23 cellular contexts compared by ENCODE assay signal in the genomic region with DNA sequence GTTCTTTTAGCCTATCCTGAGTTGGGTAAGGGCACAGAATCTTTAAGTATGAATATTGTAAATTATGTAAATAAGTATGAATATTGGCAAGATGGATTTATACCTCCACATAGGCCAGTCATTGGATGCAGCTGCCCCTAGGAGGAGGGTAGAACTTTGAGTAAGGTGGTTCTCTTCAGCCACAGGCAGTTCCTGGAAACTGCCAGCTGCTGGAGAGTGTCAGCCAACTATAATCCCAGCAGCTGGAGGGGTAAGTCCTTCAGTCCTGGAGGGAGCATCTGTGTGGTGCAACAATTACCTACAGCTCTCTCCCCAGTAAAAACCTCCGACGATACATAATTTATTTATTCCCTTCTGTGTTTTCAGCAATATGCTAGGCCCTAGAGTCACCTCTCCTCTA.
"Had no signal": no experiment of that assay in that cellular context is flagged by ENCODE, and none has a peak within 500 bp of the region (broad histone marks: within the 10 kb centered on the region; RNA-seq: fewer than 3 reads in every experiment).

No MANE protein-coding gene starts in this region.

- H2AFZ ChIP-seq: PC-9 had no signal

- DNase-seq: activated CD4-positive, alpha-beta memory T cell treated with anti-CD3 and anti-CD28 coated beads for 36 hours; activated CD4-positive, alpha-beta T cell treated with anti-CD3 and anti-CD28 coated beads for 4 hours; activated CD4-positive, alpha-beta T cell treated with anti-CD3 and anti-CD28 coated beads, Interleukin-2, amount 50 U/mL, for 1 hour; activated CD8-positive, alpha-beta memory T cell treated with anti-CD3 and anti-CD28 coated beads, Interleukin-2, amount 50 U/mL, for 4 hours; activated gamma-delta T cell treated with Interleukin-2 at 50 U/mL for 16 hours; activated naive CD4-positive, alpha-beta T cell treated with anti-CD3 and anti-CD28 coated beads for 36 hours; activated T-cell treated with anti-CD3 and anti-CD28 coated beads for 4 hours; activated T-cell treated with anti-CD3 and anti-CD28 coated beads, Interleukin-2, amount 50 U/mL, for 4 hours; adrenal gland; body of pancreas; NCI-H1092 treated with DMSO at 0.1 percent for 48 hours; NCI-H1417; NCI-H146; NCI-H187; NCI-H2029 treated with DMSO at 0.1 percent for 48 hours; NCI-H345; NCI-H526 treated with DMSO at 0.1 percent for 48 hours; NCI-H774; PC-9 had no signal

- H3K9me3 ChIP-seq: adrenal gland, body of pancreas, breast epithelium had no signal

- H3K36me3 ChIP-seq: adrenal gland, breast epithelium had no signal

- H3K4me1 ChIP-seq: adrenal gland, breast epithelium had no signal

- H3K27me3 ChIP-seq: adrenal gland, body of pancreas, breast epithelium had no signal

- H3K4me2 ChIP-seq: PC-9 had no signal

- H3K4me3 ChIP-seq: adrenal gland, body of pancreas, breast epithelium, K562, PC-9, SK-N-MC had no signal

- H3K27ac ChIP-seq: adrenal gland, body of pancreas, breast epithelium, PC-9, RWPE1, SK-N-MC had no signal
